ENCODE assay signal across 11 cellular contexts in the genomic region with DNA sequence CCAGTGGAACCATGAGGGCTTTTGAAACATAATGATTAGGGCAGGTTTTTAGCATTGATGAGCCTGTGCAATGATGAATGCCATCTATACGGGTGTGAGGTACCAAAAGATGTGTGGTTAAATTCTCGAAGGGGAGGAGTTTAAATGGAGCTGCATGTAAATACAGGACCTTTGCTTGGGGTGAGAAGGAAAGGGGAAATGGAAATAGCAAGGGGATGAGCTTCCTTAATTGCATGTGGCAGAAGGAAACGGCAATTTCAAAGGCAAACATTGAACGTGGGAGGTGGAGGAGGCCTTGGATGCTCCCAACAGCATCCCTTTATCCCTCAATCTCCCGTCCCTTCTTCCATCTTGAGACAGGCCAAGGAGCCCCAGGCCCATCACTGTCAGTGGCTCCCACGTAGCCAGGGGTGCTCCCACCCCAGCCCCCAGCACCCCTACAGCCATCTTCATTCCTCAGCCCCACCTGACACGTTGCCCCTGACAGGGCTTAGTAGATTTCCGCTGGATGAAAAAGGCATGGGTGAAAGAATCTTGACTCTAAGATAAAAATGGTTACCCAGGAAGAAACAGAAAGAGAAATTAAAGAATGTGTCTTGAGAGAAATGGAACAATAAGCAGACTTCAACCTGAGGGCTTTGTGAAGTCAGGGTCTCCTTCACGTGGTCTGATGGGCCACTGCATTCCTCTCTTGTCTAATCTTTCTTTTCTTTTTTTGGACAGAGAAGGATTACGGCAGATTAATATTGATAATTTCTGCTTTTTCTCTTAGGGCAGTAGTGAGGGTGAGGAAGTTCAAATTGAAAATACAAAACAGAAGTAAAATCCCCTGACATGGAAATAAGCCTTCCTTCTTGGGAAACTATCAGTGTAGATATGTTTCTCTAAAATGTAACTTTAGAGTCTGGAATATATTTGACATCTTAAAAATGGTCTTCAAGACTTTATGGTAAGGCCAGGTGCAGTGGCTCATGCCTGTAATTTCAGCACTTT. TPM values are rescaled to one million over a fixed set of nuclear protein-coding genes. Genes with fewer than 3 reads are reported as not detected.
DNase-seq lines count a peak whose midpoint lies in the region; ATAC-seq and TF ChIP-seq lines count a peak whose summit lies in the region.
"Had no signal": no experiment of that assay in that cellular context is flagged by ENCODE, and none has a peak within 500 bp of the region (broad histone marks: within the 10 kb centered on the region; RNA-seq: fewer than 3 reads in every experiment).

No MANE protein-coding gene starts in this region.

- peak overlapping the region; percentile 62 for H3K4me3 ChIP-seq in DOHH2 (ENCODE audit: low read length)
- H3K4me3 ChIP-seq: thyroid gland had no signal

- no peaks in the 10 kb centered on the region for H3K9me3 ChIP-seq in DOHH2 (ENCODE audit: control insufficient read depth, insufficient read depth, low read length)
- H3K9me3 ChIP-seq: thyroid gland had no signal

- no peak for TF ChIP-seq CTCF in DOHH2 (IDR thresholded peaks at IDR 0.05; ENCODE audit: low read depth, low read length, poor library complexity, severe bottlenecking)
- no peak for TF ChIP-seq CTCF in activated B cell treated with CpG ODN at 0.5 μM for 24 hours (IDR thresholded peaks at IDR 0.05)

- no peaks in the 10 kb centered on the region for H3K9me2 ChIP-seq in DOHH2 (replicated peaks; ENCODE audit: control insufficient read depth, low read length)

- no peaks in the 10 kb centered on the region for H3K27me3 ChIP-seq in DOHH2 (ENCODE audit: control insufficient read depth, low read length)
- H3K27me3 ChIP-seq: thyroid gland had no signal

- H3F3A ChIP-seq in DOHH2 (ENCODE audit: control insufficient read depth, insufficient read depth), result peaks cover 26% of the 10 kb centered on the region

- in situ Hi-C loops in KBM-7 (cut with MboI; ENCODE audit: low pct_unique_long_range_greater_than_20kb, low sequenced_read_pairs), result no loop called here

- intact Hi-C loops in activated B cell treated with CpG ODN at 0.5 μM for 24 hours (cut with micrococcal nuclease), result loop anchor here (1.0 kb wide), 2 partner anchors 8 to 10 kb away; no protein-coding TSS in a partner anchor

- H3K27me3 Mint-ChIP-seq in activated B cell treated with CpG ODN at 0.5 μM for 24 hours, result no peaks in the 10 kb centered on the region
- no peaks in the 10 kb centered on the region for H3K27me3 Mint-ChIP-seq in memory B cell

- peaks cover 65% of the 10 kb centered on the region for H3K79me2 ChIP-seq in DOHH2 (ENCODE audit: control insufficient read depth, low read length)
- H3K79me2 ChIP-seq: parathyroid adenoma had no signal

- POLR2A ChIA-PET in activated B cell treated with CpG ODN at 0.5 μM for 24 hours (lab: Charles Lee), result interaction anchor here (0.7 to 2.7 kb wide), 11 partner anchors 8 to 542 kb away, joined by 4 to 17 read pairs (median 6); a partner anchor contains a TSS

- H3K36me3 ChIP-seq in DOHH2 (ENCODE audit: control insufficient read depth, low read length), result peaks cover 42% of the 10 kb centered on the region
- H3K36me3 ChIP-seq: thyroid gland had no signal

- DNase-seq in KBM-7 (peak; percentile 70), activated B cell treated with CpG ODN at 0.5 μM for 24 hours (peak; percentile 18), memory B cell (ENCODE audit: low spot score in 2 of 2) (no peak), NCI-H510A (lab: John Stamatoyannopoulos, UW) (no peak), NCI-H1694 treated with DMSO at 0.1 percent for 48 hours (lab: John Stamatoyannopoulos, UW) (no peak), NK-92 (lab: John Stamatoyannopoulos, UW; ENCODE audit: unreplicated experiment) (no peak)
- DNase-seq: left colon, thyroid gland had no signal

- H3K4me3 Mint-ChIP-seq in activated B cell treated with CpG ODN at 0.5 μM for 24 hours (peak overlapping the region; percentile 79), memory B cell (peak overlapping the region; percentile 49)

- H3K27ac ChIP-seq in DOHH2 (ENCODE audit: low read depth, low read length), result peak overlapping the region; percentile 75
- H3K27ac ChIP-seq: parathyroid adenoma, thyroid gland had no signal

- peaks cover 58% of the 10 kb centered on the region for H3K4me1 ChIP-seq in DOHH2 (ENCODE audit: control insufficient read depth, low read length)
- H3K4me1 ChIP-seq: parathyroid adenoma, thyroid gland had no signal

- peak; percentile 76 for ATAC-seq in activated B cell treated with CpG ODN at 0.5 μM for 24 hours (ENCODE audit: low read depth)
- peak; percentile 84 for ATAC-seq in memory B cell (ENCODE audit: low read depth)
- no peak for ATAC-seq in GM21786 (IDR thresholded peaks at IDR 0.05; ENCODE audit: unreplicated experiment)
- ATAC-seq: left colon had no signal

- H3K4me1 Mint-ChIP-seq in activated B cell treated with CpG ODN at 0.5 μM for 24 hours, result peaks cover 92% of the 10 kb centered on the region
- H3K4me1 Mint-ChIP-seq in memory B cell, result peaks cover 64% of the 10 kb centered on the region

- H3K36me3 Mint-ChIP-seq in activated B cell treated with CpG ODN at 0.5 μM for 24 hours (ENCODE audit: low read depth) (peaks cover 60% of the 10 kb centered on the region), memory B cell (peaks cover 34% of the 10 kb centered on the region)

- no peaks in the 10 kb centered on the region for H3K9me3 Mint-ChIP-seq in activated B cell treated with CpG ODN at 0.5 μM for 24 hours
- no peaks in the 10 kb centered on the region for H3K9me3 Mint-ChIP-seq in memory B cell

- CTCF ChIA-PET in activated B cell treated with CpG ODN at 0.5 μM for 24 hours (lab: Charles Lee), result interaction anchor here (1.1 to 1.6 kb wide), 3 partner anchors 8 to 32 kb away, joined by 3 to 5 read pairs (median 4); a partner anchor contains a TSS

- peak overlapping the region; percentile 83 for H3K4me2 ChIP-seq in DOHH2 (ENCODE audit: low read length)

- H4K20me1 ChIP-seq in DOHH2 (ENCODE audit: control insufficient read depth, insufficient read depth, low read depth, low read length), result no peaks in the 10 kb centered on the region

- peak overlapping the region; percentile 87 for H3K27ac Mint-ChIP-seq in activated B cell treated with CpG ODN at 0.5 μM for 24 hours
- peak overlapping the region; percentile 95 for H3K27ac Mint-ChIP-seq in memory B cell

RNA-seq across cellular contexts. Expression of a gene that starts 32.6 kb away (rescaled TPM):
- total RNA-seq in activated B cell treated with CpG ODN at 0.5 μM for 24 hours, result 247 and 275 TPM in 2 replicates

Comparison
In these comparisons a context has a peak if more than half of its experiments do, and no peak if none do; other contexts are left out.
1. DNase-seq: peak in KBM-7 (single experiment) and activated B cell treated with CpG ODN at 0.5 μM for 24 hours (single experiment); none in memory B cell (0 of 2), NCI-H510A (single experiment), NCI-H1694 treated with DMSO at 0.1 percent for 48 hours (single experiment) and NK-92 (single experiment).